In genomic region chr6:144878577-144878976, GRCh38 we compare ENCODE assay signal across 17 cellular contexts.
"Had no signal": no experiment of that assay in that cellular context is flagged by ENCODE, and none has a peak within 500 bp of the region (broad histone marks: within the 10 kb centered on the region; RNA-seq: fewer than 3 reads in every experiment).

No MANE protein-coding gene starts in this region.

- H3K27ac ChIP-seq: epithelial cell of prostate, gastroesophageal sphincter, left ventricle myocardium inferior, neural progenitor cell, ovary, suprapubic skin, upper lobe of left lung had no signal

- H3K4me2 ChIP-seq: neural progenitor cell had no signal

- H3K4me1 Mint-ChIP-seq: brain; central memory CD8-positive, alpha-beta T cell had no signal

- DNase-seq: activated T-cell treated with anti-CD3 and anti-CD28 coated beads, Interleukin-2, amount 50 U/mL, for 1 hour; amygdala; effector memory CD8-positive, alpha-beta T cell; left ventricle myocardium inferior; ovary; stimulated activated CD4-positive, alpha-beta T cell treated with anti-CD3 and anti-CD28 coated beads, Interleukin-2, amount 100 ng/mL, for 48 hours; stimulated activated CD8-positive, alpha-beta memory T cell treated with anti-CD3 and anti-CD28 coated beads, Interleukin-4, amount 100 ng/mL, for 48 hours; stimulated activated naive CD8-positive, alpha-beta T cell treated with anti-CD3 and anti-CD28 coated beads, Interleukin-15, Interleukin-2, amounts not matched to agents 100 U/mL and 50 U/mL, for 24 hours; upper lobe of left lung had no signal

- H3K4me1 ChIP-seq: gastroesophageal sphincter, left ventricle myocardium inferior, neural progenitor cell, suprapubic skin, upper lobe of left lung had no signal

- H2AFZ ChIP-seq: neural progenitor cell had no signal

- H3K9me3 ChIP-seq: gastroesophageal sphincter, ovary, suprapubic skin, upper lobe of left lung had no signal

- ATAC-seq: activated CD4-positive, CD25-positive, alpha-beta regulatory T cell treated with anti-CD3 and anti-CD28 coated beads, Interleukin-2, amount 50 U/mL, for 24 hours; effector memory CD8-positive, alpha-beta T cell; gastroesophageal sphincter; stimulated activated naive CD8-positive, alpha-beta T cell treated with anti-CD3 and anti-CD28 coated beads, Interleukin-15, Interleukin-2, amounts not matched to agents 100 U/mL and 50 U/mL, for 24 hours had no signal

- H3K27me3 ChIP-seq: gastroesophageal sphincter, neural progenitor cell, ovary, suprapubic skin, upper lobe of left lung had no signal

- H3K27me3 Mint-ChIP-seq: brain had no signal

- H3K27ac Mint-ChIP-seq: activated naive CD8-positive, alpha-beta T cell; brain; effector memory CD8-positive, alpha-beta T cell; neural progenitor cell had no signal

- H3K36me3 ChIP-seq: gastroesophageal sphincter, left ventricle myocardium inferior, neural progenitor cell, ovary, suprapubic skin, upper lobe of left lung had no signal

- H3K4me3 ChIP-seq: gastroesophageal sphincter, left ventricle myocardium inferior, neural progenitor cell, ovary, suprapubic skin, upper lobe of left lung had no signal

- H3K36me3 Mint-ChIP-seq: brain, neural progenitor cell had no signal

- H3K4me3 Mint-ChIP-seq: activated naive CD8-positive, alpha-beta T cell; brain; central memory CD8-positive, alpha-beta T cell; effector memory CD8-positive, alpha-beta T cell; neural progenitor cell had no signal

- H3K9me3 Mint-ChIP-seq: central memory CD8-positive, alpha-beta T cell; effector memory CD8-positive, alpha-beta T cell had no signal

- H3K9ac ChIP-seq: neural progenitor cell had no signal
